ENCODE assay signal across 8 cellular contexts in the genomic region with DNA sequence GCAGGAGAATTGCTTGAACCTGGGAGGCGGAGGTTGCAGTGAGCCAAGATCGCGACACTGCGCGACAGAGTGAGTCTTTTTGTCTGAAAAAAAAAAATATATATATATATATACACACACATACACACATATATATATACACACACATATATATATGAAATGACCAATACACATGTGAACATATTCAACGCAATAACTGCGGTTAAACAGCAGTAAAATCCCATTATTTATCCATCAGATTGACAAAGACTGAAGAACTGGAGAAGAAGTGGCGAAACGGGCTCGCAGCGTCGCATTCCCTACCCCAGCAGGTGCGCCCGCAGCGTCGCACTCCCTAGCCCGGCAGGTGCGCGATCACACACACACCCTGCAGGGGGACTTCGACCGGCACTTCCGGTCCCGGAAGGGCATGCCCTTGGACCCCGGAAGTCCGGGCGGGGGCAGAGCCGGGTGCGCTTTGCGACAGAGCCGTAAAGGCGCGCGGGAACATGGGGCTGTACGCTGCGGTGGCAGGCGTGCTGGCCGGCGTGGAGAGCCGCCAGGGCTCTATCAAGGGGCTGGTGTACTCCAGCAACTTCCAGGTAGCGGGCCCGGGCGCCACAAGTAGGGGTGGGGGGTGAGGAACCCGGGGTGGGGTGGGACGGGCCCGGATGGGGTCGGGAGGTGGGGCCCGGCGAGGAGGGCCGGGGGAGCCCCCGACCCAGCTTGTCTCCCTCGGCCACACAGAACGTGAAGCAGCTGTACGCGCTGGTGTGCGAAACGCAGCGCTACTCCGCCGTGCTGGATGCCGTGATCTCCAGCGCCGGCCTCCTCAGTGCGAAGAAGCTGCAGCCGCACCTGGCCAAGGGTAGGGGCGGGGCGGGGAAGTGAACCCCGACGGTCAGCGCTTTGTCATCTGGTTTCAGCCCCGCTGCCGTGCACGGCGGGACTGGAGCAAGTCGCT. TPM values are rescaled to one million over a fixed set of nuclear protein-coding genes. Genes with fewer than 3 reads are reported as not detected.
DNase-seq lines count a peak whose midpoint lies in the region; ATAC-seq and TF ChIP-seq lines count a peak whose summit lies in the region.
"Not testable (repeated sequence)": the region's sequence is repeated elsewhere in the genome, so short reads cannot be mapped to it uniquely, and the experiment has no call there.

No MANE protein-coding gene starts in this region.

- not testable (repeated sequence) for DNase-seq in AG09309 (ENCODE audit: low read depth); HFF-Myc (ENCODE audit: extremely low read depth, low read depth); left ventricle myocardium inferior; psoas muscle
- peak; percentile 10 for DNase-seq in T-helper 22 cell (ENCODE audit: low read depth)

- H3K4me1 Mint-ChIP-seq in brain: not testable (repeated sequence)

- H3K27ac ChIP-seq in left ventricle myocardium inferior (replicated peaks): peak overlapping the region; percentile 36
- not testable (repeated sequence) for H3K27ac ChIP-seq in psoas muscle

- H3K9me3 ChIP-seq in left ventricle myocardium inferior (replicated peaks); psoas muscle: not testable (repeated sequence)

- 2 to 47% (median 11%) methylated on average over 6 to 11 of the region's 74 CpGs for WGBS in psoas muscle, 3 donors

- H3K36me3 Mint-ChIP-seq in brain: not testable (repeated sequence)

- not testable (repeated sequence) for H3K9me3 Mint-ChIP-seq in brain

- intact Hi-C loops in left ventricle myocardium inferior (cut with micrococcal nuclease); psoas muscle (cut with DNase I): not testable (repeated sequence)

- H3K4me3 Mint-ChIP-seq in brain: peak overlapping the region; percentile 75 to 88 (median 76)

- H3K4me3 ChIP-seq in AG09309 (ENCODE audit: control insufficient read depth, low read depth, low read length) (peak overlapping the region; percentile 34), HFF-Myc (replicated peaks; ENCODE audit: low read depth, low read length) (peak overlapping the region; percentile 21; the same call in 1 of the 2 replicates), left ventricle myocardium inferior (peak overlapping the region; percentile 60), psoas muscle (peak overlapping the region; percentile 57)

- not testable (repeated sequence) for H3K27me3 ChIP-seq in left ventricle myocardium inferior (ENCODE audit: low read depth); psoas muscle (ENCODE audit: insufficient read depth in 3 of 3, low read length in 2 of 3)

- not testable (repeated sequence) for H3K4me1 ChIP-seq in left ventricle myocardium inferior, psoas muscle

- peak overlapping the region in 1 of 5 experiments; percentile 55 for H3K27ac Mint-ChIP-seq in brain

- not testable (repeated sequence) for H3K27me3 Mint-ChIP-seq in brain

- H3K36me3 ChIP-seq in left ventricle myocardium inferior; psoas muscle (ENCODE audit: insufficient read depth in 1 of 2, low read depth in 1 of 2): not testable (repeated sequence)

- ATAC-seq in GM19035 (IDR thresholded peaks at IDR 0.05; ENCODE audit: unreplicated experiment) (peak; percentile 91), HG03342 (IDR thresholded peaks at IDR 0.05; ENCODE audit: unreplicated experiment) (peak; percentile 93), psoas muscle (peak; percentile 94 to 97 (median 96))

- TF ChIP-seq CTCF in AG09309 (IDR thresholded peaks at IDR 0.05; ENCODE audit: control insufficient read depth, insufficient read depth, low read depth, low read length, missing control alignments); HFF-Myc (IDR thresholded peaks at IDR 0.05; ENCODE audit: low read depth, low read length, missing control alignments); brain (conservative IDR thresholded peaks at IDR 0.05); left ventricle myocardium inferior (IDR thresholded peaks at IDR 0.05; ENCODE audit: borderline replicate concordance); psoas muscle (IDR thresholded peaks at IDR 0.05): not testable (repeated sequence)

RNA-seq across cellular contexts. Expression of a gene that starts 14.7 kb away (rescaled TPM):
- 2.3 TPM for polyA plus RNA-seq in brain (ENCODE audit: insufficient read depth, low read depth, low replicate concordance)
- 1.4 TPM for total RNA-seq in left ventricle myocardium inferior
- total RNA-seq in psoas muscle: under 1 TPM in 3 of 4 donors, not detected in 1; 0.27 to 0.92 (median 0.36) TPM
- under 1 TPM; 0.13 to 0.79 (median 0.44) TPM for polyA plus RNA-seq in psoas muscle
